Comparison of ENCODE assay signal across 23 cellular contexts in the genomic region with DNA sequence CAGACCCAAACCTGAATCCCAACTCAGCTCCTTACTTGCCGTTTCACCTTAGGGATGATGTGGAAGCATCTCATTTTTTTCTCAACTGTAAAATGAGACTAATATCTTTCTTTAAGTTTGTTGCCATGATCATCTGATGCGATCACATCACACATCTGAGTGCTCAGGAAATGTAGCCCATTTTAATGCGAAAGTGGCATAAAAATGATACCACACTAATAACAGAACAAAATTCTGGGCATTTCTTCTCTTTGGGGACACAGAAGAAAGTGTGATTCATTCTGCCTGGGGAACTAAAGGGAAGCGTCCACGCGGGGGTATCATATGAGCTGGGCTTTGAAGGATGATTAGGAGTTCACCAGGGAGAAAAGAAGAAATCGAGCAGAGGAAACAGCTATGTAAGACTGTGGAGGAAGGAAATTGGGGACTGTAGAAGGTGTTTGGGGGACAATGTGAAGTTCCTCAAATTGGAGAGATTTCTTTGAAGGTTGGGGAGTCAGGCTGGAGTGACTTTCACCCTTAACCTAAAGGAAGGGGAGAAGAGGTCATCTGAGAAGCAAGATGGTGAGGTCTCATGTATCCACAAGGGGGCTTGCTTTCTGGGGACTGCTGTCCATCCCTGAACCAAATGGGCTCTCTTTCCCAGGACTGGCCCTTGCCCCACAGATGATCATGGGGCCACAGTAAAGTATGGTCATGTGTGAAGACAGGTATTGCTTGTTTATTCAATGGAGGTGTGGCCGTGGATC. TPM values are rescaled to one million over a fixed set of nuclear protein-coding genes. Genes with fewer than 3 reads are reported as not detected.
"Had no signal": no experiment of that assay in that cellular context is flagged by ENCODE, and none has a peak within 500 bp of the region (broad histone marks: within the 10 kb centered on the region; RNA-seq: fewer than 3 reads in every experiment).

No MANE protein-coding gene starts in this region.

- ATAC-seq: activated CD4-positive, CD25-positive, alpha-beta regulatory T cell treated with anti-CD3 and anti-CD28 coated beads, Interleukin-2, amount 50 U/mL, for 24 hours; body of pancreas; heart right ventricle; T-cell had no signal

- H3K4me1 ChIP-seq: body of pancreas had no signal

- H3K4me1 Mint-ChIP-seq: activated CD4-positive, alpha-beta T cell treated with anti-CD3 and anti-CD28 coated beads, Interleukin-2, amount 10 ng/mL, durations not matched to agents 7 days and 5 days; activated naive CD8-positive, alpha-beta T cell treated with anti-CD3 and anti-CD28 coated beads for 36 hours; central memory CD8-positive, alpha-beta T cell; T-cell had no signal

- H3K27ac ChIP-seq: body of pancreas, esophagus muscularis mucosa, left ventricle myocardium inferior, right atrium auricular region, skin epidermis, testis had no signal

- H3K27me3 ChIP-seq: body of pancreas, esophagus muscularis mucosa, heart right ventricle, right atrium auricular region, testis, upper lobe of left lung had no signal

- H3K9me3 Mint-ChIP-seq: activated CD4-positive, alpha-beta T cell treated with anti-CD3 and anti-CD28 coated beads, Interleukin-2, amount 10 ng/mL, durations not matched to agents 7 days and 5 days; activated naive CD8-positive, alpha-beta T cell treated with anti-CD3 and anti-CD28 coated beads for 36 hours; activated T-helper 1 cell treated with anti-CD3 and anti-CD28 coated beads, Interleukin-12 subunit alpha, Interleukin-12 subunit beta, Interleukin-2, Interleukin-4 antibody, amounts not matched to agents 30 ng/mL and 10 ng/mL and 1 ng/mL, durations not matched to agents 14 hours and 24 hours and 36 hours; central memory CD8-positive, alpha-beta T cell; T-cell had no signal

- H3K27me3 Mint-ChIP-seq: activated naive CD8-positive, alpha-beta T cell treated with anti-CD3 and anti-CD28 coated beads for 36 hours; T-cell had no signal

- H3K4me3 Mint-ChIP-seq: activated CD4-positive, alpha-beta T cell treated with anti-CD3 and anti-CD28 coated beads, Interleukin-2, amount 10 ng/mL, durations not matched to agents 7 days and 5 days; activated naive CD8-positive, alpha-beta T cell treated with anti-CD3 and anti-CD28 coated beads for 36 hours; activated T-helper 1 cell treated with anti-CD3 and anti-CD28 coated beads, Interleukin-12 subunit alpha, Interleukin-12 subunit beta, Interleukin-2, Interleukin-4 antibody, amounts not matched to agents 30 ng/mL and 10 ng/mL and 1 ng/mL, durations not matched to agents 14 hours and 24 hours and 36 hours; central memory CD8-positive, alpha-beta T cell; T-cell had no signal

- H3K27ac Mint-ChIP-seq: activated CD4-positive, alpha-beta T cell treated with anti-CD3 and anti-CD28 coated beads, Interleukin-2, amount 10 ng/mL, durations not matched to agents 7 days and 5 days; activated naive CD8-positive, alpha-beta T cell treated with anti-CD3 and anti-CD28 coated beads for 36 hours; activated T-helper 1 cell treated with anti-CD3 and anti-CD28 coated beads, Interleukin-12 subunit alpha, Interleukin-12 subunit beta, Interleukin-2, Interleukin-4 antibody, amounts not matched to agents 30 ng/mL and 10 ng/mL and 1 ng/mL, durations not matched to agents 14 hours and 24 hours and 36 hours had no signal

- H3K9me3 ChIP-seq: body of pancreas, esophagus muscularis mucosa, heart right ventricle, left ventricle myocardium inferior, right atrium auricular region, testis, upper lobe of left lung had no signal

- H3K36me3 Mint-ChIP-seq: activated naive CD8-positive, alpha-beta T cell treated with anti-CD3 and anti-CD28 coated beads for 36 hours had no signal

- DNase-seq: activated CD4-positive, alpha-beta T cell treated with anti-CD3 and anti-CD28 coated beads, Interleukin-2, amount 10 ng/mL, durations not matched to agents 7 days and 5 days; activated naive CD8-positive, alpha-beta T cell treated with anti-CD3 and anti-CD28 coated beads for 36 hours; amniotic stem cell; body of pancreas; cortex of kidney; heart right ventricle; kidney glomerular epithelial cell; left ventricle myocardium inferior; mammary epithelial cell; midbrain; stimulated activated CD4-positive, alpha-beta T cell treated with anti-CD3 and anti-CD28 coated beads, Interleukin-15, amount 100 ng/mL, for 24 hours; stimulated activated CD4-positive, alpha-beta T cell treated with anti-CD3 and anti-CD28 coated beads, Interleukin-2, amount 100 ng/mL, for 48 hours; T-cell; T1000; testis; upper lobe of left lung had no signal

- H3K4me3 ChIP-seq: body of pancreas, esophagus muscularis mucosa, heart right ventricle, left ventricle myocardium inferior, right atrium auricular region, skin epidermis, testis, upper lobe of left lung had no signal

RNA-seq across cellular contexts. Expression of a gene that starts 49.7 kb away (rescaled TPM):
- total RNA-seq: activated CD4-positive, alpha-beta T cell treated with anti-CD3 and anti-CD28 coated beads, Interleukin-2, amount 10 ng/mL, durations not matched to agents 7 days and 5 days; activated naive CD8-positive, alpha-beta T cell treated with anti-CD3 and anti-CD28 coated beads for 36 hours; activated T-helper 1 cell treated with anti-CD3 and anti-CD28 coated beads, Interleukin-12 subunit alpha, Interleukin-12 subunit beta, Interleukin-2, Interleukin-4 antibody, amounts not matched to agents 30 ng/mL and 10 ng/mL and 1 ng/mL, durations not matched to agents 14 hours and 24 hours and 36 hours had no signal
- polyA plus RNA-seq: neural cell had no signal
